In the genomic region with DNA sequence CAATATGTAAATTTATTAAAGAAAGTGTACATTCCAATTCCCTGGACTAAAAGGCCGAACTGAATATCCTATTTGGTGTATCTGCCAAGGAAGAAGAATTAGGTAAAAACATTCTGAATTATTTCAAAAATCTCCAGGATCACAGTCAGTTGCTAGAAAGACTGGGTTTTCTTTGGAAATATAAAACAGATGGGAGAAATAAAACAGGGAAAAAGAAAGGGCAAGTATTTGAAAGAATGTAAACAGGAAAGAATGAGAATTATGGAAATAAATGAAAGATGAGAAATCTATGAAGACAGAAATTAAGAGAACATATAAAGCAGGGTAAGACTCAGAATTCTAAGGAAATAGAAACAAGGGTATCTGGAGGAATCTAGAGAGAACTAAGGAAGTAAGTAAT, we compare ENCODE assay signal across 32 cellular contexts.
"Had no signal": no experiment of that assay in that cellular context is flagged by ENCODE, and none has a peak within 500 bp of the region (broad histone marks: within the 10 kb centered on the region; RNA-seq: fewer than 3 reads in every experiment).

No MANE protein-coding gene starts in this region.

- H3K4me1 Mint-ChIP-seq: activated CD4-positive, alpha-beta memory T cell treated with anti-CD3 and anti-CD28 coated beads, Interleukin-2, amount 10 ng/mL, durations not matched to agents 7 days and 5 days; activated CD8-positive, alpha-beta memory T cell treated with anti-CD3 and anti-CD28 coated beads, Interleukin-2, amount 10 ng/mL, durations not matched to agents 7 days and 5 days; activated naive CD4-positive, alpha-beta T cell treated with anti-CD3 and anti-CD28 coated beads, Interleukin-2, amount 50 U/mL, for 24 hours; activated naive CD8-positive, alpha-beta T cell treated with anti-CD3 and anti-CD28 coated beads, Interleukin-2, amount 10 ng/mL, durations not matched to agents 7 days and 5 days had no signal

- H3K4me3 ChIP-seq: adrenal gland, body of pancreas, breast epithelium, K562, SJCRH30 had no signal

- H3K4me2 ChIP-seq: SK-N-SH had no signal

- H3K9me3 Mint-ChIP-seq: activated CD4-positive, alpha-beta memory T cell treated with anti-CD3 and anti-CD28 coated beads, Interleukin-2, amount 10 ng/mL, durations not matched to agents 7 days and 5 days; activated naive CD4-positive, alpha-beta T cell treated with anti-CD3 and anti-CD28 coated beads, Interleukin-2, amount 50 U/mL, for 24 hours; activated naive CD8-positive, alpha-beta T cell treated with anti-CD3 and anti-CD28 coated beads, Interleukin-2, amount 10 ng/mL, durations not matched to agents 7 days and 5 days; activated T-helper 2 cell treated with anti-CD3 and anti-CD28 coated beads, Interferon-gamma antibody, Interleukin-2, Interleukin-4, amounts not matched to agents 10 μg/mL and 5 μg/mL and 100 μg/mL, durations not matched to agents 14 hours and 24 hours and 36 hours had no signal

- H3K4me1 ChIP-seq: adrenal gland, body of pancreas, breast epithelium had no signal

- H3K27me3 Mint-ChIP-seq: activated CD4-positive, alpha-beta memory T cell treated with anti-CD3 and anti-CD28 coated beads, Interleukin-2, amount 10 ng/mL, durations not matched to agents 7 days and 5 days; activated CD8-positive, alpha-beta memory T cell treated with anti-CD3 and anti-CD28 coated beads, Interleukin-2, amount 10 ng/mL, durations not matched to agents 7 days and 5 days had no signal

- H3K27ac ChIP-seq: adrenal gland, body of pancreas, breast epithelium, SJCRH30, WERI-Rb-1 had no signal

- H3K9me3 ChIP-seq: adrenal gland, body of pancreas, breast epithelium, SJCRH30, SK-N-SH had no signal

- H3K9ac ChIP-seq: SK-N-SH had no signal

- DNase-seq: activated CD4-positive, alpha-beta memory T cell treated with anti-CD3 and anti-CD28 coated beads, Interleukin-2, amount 10 ng/mL, durations not matched to agents 7 days and 5 days; activated CD4-positive, alpha-beta T cell treated with anti-CD3 and anti-CD28 coated beads for 1 hour; activated CD4-positive, alpha-beta T cell treated with anti-CD3 and anti-CD28 coated beads for 48 hours; activated CD4-positive, CD25-positive, alpha-beta regulatory T cell; activated CD8-positive, alpha-beta memory T cell treated with anti-CD3 and anti-CD28 coated beads for 24 hours; activated CD8-positive, alpha-beta memory T cell treated with anti-CD3 and anti-CD28 coated beads, Interleukin-2, amount 10 ng/mL, durations not matched to agents 7 days and 5 days; activated CD8-positive, alpha-beta memory T cell treated with anti-CD3 and anti-CD28 coated beads, Interleukin-2, amount 50 U/mL, for 48 hours; activated gamma-delta T cell; activated naive CD4-positive, alpha-beta T cell treated with Interleukin-2 at 50 U/mL for 16 hours; activated naive CD8-positive, alpha-beta T cell treated with anti-CD3 and anti-CD28 coated beads, Interleukin-2, amount 10 ng/mL, durations not matched to agents 7 days and 5 days; adrenal gland; body of pancreas; Karpas-422; NCI-H1105; NCI-H1417 treated with DMSO at 0.1 percent for 48 hours; NCI-H187 treated with DMSO at 0.1 percent for 48 hours; NCI-H2081; NCI-H2171 treated with DMSO at 0.1 percent for 48 hours; NCI-H226; NCI-H446 treated with DMSO at 0.1 percent for 48 hours; NCI-H524; NCI-H69; SHP77; SJCRH30; SK-N-SH; T1000; WERI-Rb-1 had no signal

- H3K4me3 Mint-ChIP-seq: activated CD4-positive, alpha-beta memory T cell treated with anti-CD3 and anti-CD28 coated beads, Interleukin-2, amount 10 ng/mL, durations not matched to agents 7 days and 5 days; activated CD8-positive, alpha-beta memory T cell treated with anti-CD3 and anti-CD28 coated beads, Interleukin-2, amount 10 ng/mL, durations not matched to agents 7 days and 5 days; activated naive CD4-positive, alpha-beta T cell treated with anti-CD3 and anti-CD28 coated beads, Interleukin-2, amount 50 U/mL, for 24 hours; activated naive CD8-positive, alpha-beta T cell treated with anti-CD3 and anti-CD28 coated beads, Interleukin-2, amount 10 ng/mL, durations not matched to agents 7 days and 5 days had no signal

- H3K36me3 Mint-ChIP-seq: activated CD8-positive, alpha-beta memory T cell treated with anti-CD3 and anti-CD28 coated beads, Interleukin-2, amount 10 ng/mL, durations not matched to agents 7 days and 5 days; activated naive CD4-positive, alpha-beta T cell treated with anti-CD3 and anti-CD28 coated beads, Interleukin-2, amount 50 U/mL, for 24 hours; activated naive CD8-positive, alpha-beta T cell treated with anti-CD3 and anti-CD28 coated beads, Interleukin-2, amount 10 ng/mL, durations not matched to agents 7 days and 5 days had no signal

- ATAC-seq: activated CD8-positive, alpha-beta memory T cell treated with anti-CD3 and anti-CD28 coated beads, Interleukin-2, amount 10 ng/mL, durations not matched to agents 7 days and 5 days; body of pancreas; K562; Panc1 had no signal

- H3K27ac Mint-ChIP-seq: activated CD4-positive, alpha-beta memory T cell treated with anti-CD3 and anti-CD28 coated beads, Interleukin-2, amount 10 ng/mL, durations not matched to agents 7 days and 5 days; activated CD8-positive, alpha-beta memory T cell treated with anti-CD3 and anti-CD28 coated beads, Interleukin-2, amount 10 ng/mL, durations not matched to agents 7 days and 5 days; activated naive CD4-positive, alpha-beta T cell treated with anti-CD3 and anti-CD28 coated beads, Interleukin-2, amount 50 U/mL, for 24 hours; activated naive CD8-positive, alpha-beta T cell treated with anti-CD3 and anti-CD28 coated beads, Interleukin-2, amount 10 ng/mL, durations not matched to agents 7 days and 5 days; activated T-helper 2 cell treated with anti-CD3 and anti-CD28 coated beads, Interferon-gamma antibody, Interleukin-2, Interleukin-4, amounts not matched to agents 10 μg/mL and 5 μg/mL and 100 μg/mL, durations not matched to agents 14 hours and 24 hours and 36 hours had no signal

- H3K27me3 ChIP-seq: adrenal gland, body of pancreas, breast epithelium, SJCRH30 had no signal

- H3K36me3 ChIP-seq: adrenal gland, breast epithelium, SJCRH30, WERI-Rb-1 had no signal
